ENCODE assay signal across 17 cellular contexts in genomic region chr14:90546767-90547166, GRCh38.
DNase-seq lines count a peak whose midpoint lies in the region; ATAC-seq, FAIRE-seq and TF ChIP-seq lines count a peak whose summit lies in the region.
"Had no signal": no experiment of that assay in that cellular context is flagged by ENCODE, and none has a peak within 500 bp of the region (broad histone marks: within the 10 kb centered on the region; RNA-seq: fewer than 3 reads in every experiment).

No MANE protein-coding gene starts in this region.

- H3K36me3 ChIP-seq in left ventricle myocardium inferior (no peaks in the 10 kb centered on the region), H1 (ENCODE audit: control insufficient read depth in 2 of 4, insufficient read depth in 4 of 4, low read length in 3 of 4) (no peaks in the 10 kb centered on the region), psoas muscle (ENCODE audit: insufficient read depth in 1 of 2, low read depth in 1 of 2) (no peaks in the 10 kb centered on the region)
- H3K36me3 ChIP-seq: cardiac muscle cell had no signal

- ATAC-seq in left cardiac atrium (no peak), psoas muscle (no peak), GM18517 (IDR thresholded peaks at IDR 0.05; ENCODE audit: unreplicated experiment) (no peak), HG03039 (IDR thresholded peaks at IDR 0.05; ENCODE audit: unreplicated experiment) (no peak)

- no peak overlapping the region for H4K5ac ChIP-seq in H1 (ENCODE audit: insufficient read length, low read depth, low read length)

- no peak for FAIRE-seq in H1 (lab: Jason Lieb, UNC)
- FAIRE-seq: A549 had no signal

- TF ChIP-seq RAD21 in H1 (IDR thresholded peaks at IDR 0.05 in 1 of 2, conservative IDR thresholded peaks at IDR 0.05 in 1 of 2; ENCODE audit: low read depth in 2 of 2, low read length in 2 of 2): no peak

- WGBS in H1 (ENCODE audit: extremely low coverage in 1 of 2, insufficient coverage in 1 of 2, insufficient read length in 1 of 2, insufficient replicate concordance in 2 of 2, low coverage in 1 of 2, low lambda C conversion rate in 2 of 2, missing lambda C conversion rate in 1 of 2), 2 experiments: 93% methylated on average over 7 of the region's 9 CpGs; no CpG with 5 or more reads in 1 of the 2 experiments
- 78 to 84% (median 79%) methylated on average over 9 of the region's 9 CpGs for WGBS in psoas muscle, 3 donors

- no peak overlapping the region for H3K4me3 Mint-ChIP-seq in endothelial cell (ENCODE audit: unreplicated experiment)

- H2BK120ac ChIP-seq in H1 (replicated peaks; ENCODE audit: low read depth, low read length): no peak overlapping the region

- H3K18ac ChIP-seq in H1 (ENCODE audit: extremely low read depth, low read length): no peak overlapping the region; the same call in 1 of the 2 replicates

- H3K56ac ChIP-seq in H1 (replicated peaks; ENCODE audit: insufficient read length, low read depth, low read length): no peak overlapping the region

- no peak overlapping the region for H2BK15ac ChIP-seq in H1 (ENCODE audit: low read length)

- H3K27ac Mint-ChIP-seq in endothelial cell (ENCODE audit: unreplicated experiment): no peak overlapping the region

- H3K14ac ChIP-seq in H1 (ENCODE audit: insufficient read length): no peak overlapping the region

- H3K27me3 Mint-ChIP-seq in endothelial cell (ENCODE audit: unreplicated experiment): peaks cover 10% of the 10 kb centered on the region

- H3K4me3 ChIP-seq in left ventricle myocardium inferior (no peak overlapping the region), H1 (ENCODE audit: extremely low read depth in 1 of 4, insufficient read depth in 2 of 4, low read depth in 3 of 4, low read length in 4 of 4) (no peak overlapping the region), psoas muscle (no peak overlapping the region)
- H3K4me3 ChIP-seq: A549, cardiac muscle cell had no signal

- H2AK5ac ChIP-seq in H1 (ENCODE audit: low read depth, low read length): no peak overlapping the region

- H3K27ac ChIP-seq in left ventricle myocardium inferior (replicated peaks) (peak overlapping the region; percentile 93), H1 (ENCODE audit: low read depth, low read length) (no peak overlapping the region), psoas muscle (peak overlapping the region; percentile 74)
- H3K27ac ChIP-seq: A549, RWPE1 had no signal

- no peak overlapping the region; the same call in 1 of the 2 replicates for H2BK12ac ChIP-seq in H1 (ENCODE audit: low read depth, low read length)

- no peaks in the 10 kb centered on the region for H3K23me2 ChIP-seq in H1 (ENCODE audit: low read depth, low read length)

- intact Hi-C loops in left ventricle myocardium inferior (cut with micrococcal nuclease) (no loop called here), left cardiac atrium (cut with DNase I) (no loop called here), psoas muscle (cut with DNase I) (no loop called here)

- H2BK5ac ChIP-seq in H1 (ENCODE audit: low read depth, low read length): peak overlapping the region; percentile 81; the same call in 1 of the 2 replicates

- H3K4me1 ChIP-seq in left ventricle myocardium inferior (peaks cover 56% of the 10 kb centered on the region), H1 (replicated peaks in 1 of 4; ENCODE audit: control insufficient read depth in 3 of 4, insufficient read depth in 4 of 4, low read length in 3 of 4) (peaks cover 0 to 10% (median 5%) of the 10 kb centered on the region in 4 experiments; a peak in 5 of 7 replicates), psoas muscle (peaks cover 27% of the 10 kb centered on the region)
- H3K4me1 ChIP-seq: A549 had no signal

- no peak overlapping the region for H4K8ac ChIP-seq in H1 (ENCODE audit: extremely low read depth, insufficient read depth, low read length)

- H3K4ac ChIP-seq in H1 (replicated peaks; ENCODE audit: insufficient read length, low read depth, low read length): no peak overlapping the region

- no peak overlapping the region for H2AFZ ChIP-seq in H1 (ENCODE audit: low read length)

- H2BK20ac ChIP-seq in H1 (ENCODE audit: low read length): peak overlapping the region; percentile 48; the same call in 1 of the 2 replicates

- H3K4me2 ChIP-seq in H1 (ENCODE audit: insufficient read depth in 1 of 2, low read depth in 2 of 2, low read length in 2 of 2): no peak overlapping the region
- H3K4me2 ChIP-seq: A549 had no signal

- H4K20me1 ChIP-seq in H1 (replicated peaks in 1 of 2; ENCODE audit: control insufficient read depth in 1 of 2, insufficient read depth in 2 of 2, low read length in 2 of 2): no peaks in the 10 kb centered on the region

- H3K9ac ChIP-seq in H1 (replicated peaks in 1 of 4; ENCODE audit: extremely low read depth in 1 of 4, low read depth in 3 of 4, low read length in 3 of 4): no peak overlapping the region; a peak in 1 of 7 replicates

- H3K23ac ChIP-seq in H1 (ENCODE audit: insufficient read length): no peak overlapping the region

- peaks cover 8% of the 10 kb centered on the region for H3K36me3 Mint-ChIP-seq in endothelial cell (ENCODE audit: low read depth, unreplicated experiment)

- no peak for TF ChIP-seq EP300 in H1 (IDR thresholded peaks at IDR 0.05; ENCODE audit: borderline replicate concordance in 1 of 2, low read depth in 2 of 2, low read length in 2 of 2)

- no peaks in the 10 kb centered on the region for H3K9me3 Mint-ChIP-seq in endothelial cell (ENCODE audit: unreplicated experiment)

- H3K9me3 ChIP-seq in left ventricle myocardium inferior (replicated peaks): no peaks in the 10 kb centered on the region
- H3K9me3 ChIP-seq in H1 (ENCODE audit: insufficient read depth in 2 of 2, low read depth in 1 of 2, low read length in 1 of 2): peaks cover 0 to 8% of the 10 kb centered on the region in 2 experiments; a peak in 1 of 4 replicates
- no peaks in the 10 kb centered on the region for H3K9me3 ChIP-seq in psoas muscle
- H3K9me3 ChIP-seq: A549 had no signal

- TF ChIP-seq CTCF in left ventricle myocardium inferior (IDR thresholded peaks at IDR 0.05; ENCODE audit: borderline replicate concordance): no peak
- no peak for TF ChIP-seq CTCF in H1 (IDR thresholded peaks at IDR 0.05; ENCODE audit: control extremely low read depth in 1 of 3, insufficient read depth in 1 of 3, low read depth in 1 of 3, low read length in 3 of 3)
- TF ChIP-seq CTCF in psoas muscle (IDR thresholded peaks at IDR 0.05): no peak
- no peak for TF ChIP-seq CTCF in endothelial cell (IDR thresholded peaks at IDR 0.05; ENCODE audit: unreplicated experiment)

- no peak overlapping the region for H4K91ac ChIP-seq in H1 (replicated peaks; ENCODE audit: insufficient read length, low read length)

- DNase-seq in left ventricle myocardium inferior: no peak
- DNase-seq in left cardiac atrium: no peak
- no peak for DNase-seq in H1 (ENCODE audit: low read depth in 1 of 2, low spot score in 2 of 2)
- DNase-seq in psoas muscle: no peak
- DNase-seq in NCI-H187 treated with DMSO at 0.1 percent for 48 hours (lab: John Stamatoyannopoulos, UW): no peak
- DNase-seq in endothelial cell (ENCODE audit: low spot score): no peak
- DNase-seq: activated CD4-positive, alpha-beta T cell treated with anti-CD3 and anti-CD28 coated beads for 4 hours; activated gamma-delta T cell; GDM1; occipital lobe; stimulated activated CD4-positive, alpha-beta T cell treated with anti-CD3 and anti-CD28 coated beads, Interleukin-1b, Interleukin-23, amount 100 ng/mL, for 48 hours; stimulated activated naive CD4-positive, alpha-beta T cell treated with Interleukin-2 at 50 U/mL for 16 hours had no signal

- H3K4me1 Mint-ChIP-seq in endothelial cell (ENCODE audit: unreplicated experiment): no peaks in the 10 kb centered on the region

- no peak for TF ChIP-seq POLR2A in H1 (IDR thresholded peaks at IDR 0.05; ENCODE audit: control extremely low read depth in 1 of 2, low read depth in 2 of 2, low read length in 2 of 2)

- no peaks in the 10 kb centered on the region for H3K27me3 ChIP-seq in left ventricle myocardium inferior (ENCODE audit: low read depth)
- no peaks in the 10 kb centered on the region for H3K27me3 ChIP-seq in H1 (replicated peaks in 1 of 4; ENCODE audit: control insufficient read depth in 3 of 4, extremely low read depth in 1 of 4, insufficient read depth in 3 of 4, low read length in 3 of 4)
- H3K27me3 ChIP-seq in psoas muscle (ENCODE audit: insufficient read depth in 3 of 3, low read length in 2 of 3): no peaks in the 10 kb centered on the region
- H3K27me3 ChIP-seq: cardiac muscle cell had no signal

- POLR2A ChIA-PET in H1 (lab: Charles Lee; ENCODE audit: partially characterized antibody): interaction anchor here (1.0 kb wide), 1 partner anchor 22 kb away, joined by 4 read pairs; no protein-coding TSS in a partner anchor

- H3K79me2 ChIP-seq in H1 (ENCODE audit: control insufficient read depth in 1 of 2, insufficient read depth in 2 of 2, low read length in 2 of 2): no peaks in the 10 kb centered on the region

- H3K79me1 ChIP-seq in H1 (ENCODE audit: low read depth, low read length): no peaks in the 10 kb centered on the region

- CTCF ChIA-PET in H1 (lab: Charles Lee; ENCODE audit: partially characterized antibody): interaction anchor here (0.8 to 3.0 kb wide), 12 partner anchors 9 to 213 kb away, joined by 3 to 9 read pairs (median 3); no protein-coding TSS in a partner anchor

TF ChIP-seq in H1, 55 proteins besides CTCF, POLR2A, EP300 and RAD21 (continues in another document):
- no peak for TF ChIP-seq TAF7 (optimal IDR thresholded peaks at IDR 0.05; ENCODE audit: borderline replicate concordance, low read depth, low read length)
